8 cellular contexts compared by ENCODE assay signal in genomic region chr5:188488-189481, GRCh38. TPM values are rescaled to one million over a fixed set of nuclear protein-coding genes. Genes with fewer than 3 reads are reported as not detected.
DNase-seq lines count a peak whose midpoint lies in the region; ATAC-seq and TF ChIP-seq lines count a peak whose summit lies in the region.

No MANE protein-coding gene starts in this region.

- H3K4me3 Mint-ChIP-seq in activated T-cell treated with anti-CD3 and anti-CD28 coated beads, Interleukin-2, amount 50 U/mL, for 24 hours = no peak overlapping the region
- peak overlapping the region; percentile 20 to 70 (median 49) for H3K4me3 Mint-ChIP-seq in naive thymus-derived CD4-positive, alpha-beta T cell

- H3K27ac Mint-ChIP-seq in activated T-cell treated with anti-CD3 and anti-CD28 coated beads, Interleukin-2, amount 50 U/mL, for 24 hours = no peak overlapping the region
- H3K27ac Mint-ChIP-seq in naive thymus-derived CD4-positive, alpha-beta T cell = peak overlapping the region in 3 of 9 donors; percentile 33 to 85 (median 52)

- H3K27me3 ChIP-seq in esophagus muscularis mucosa = peaks cover 0 to 49% (median 0%) of the 10 kb centered on the region in 4 donors
- no peaks in the 10 kb centered on the region for H3K27me3 ChIP-seq in naive thymus-derived CD4-positive, alpha-beta T cell (ENCODE audit: control insufficient read depth in 2 of 2, insufficient read depth in 2 of 2, low read length in 2 of 2)

- H3K27me3 Mint-ChIP-seq in activated T-cell treated with anti-CD3 and anti-CD28 coated beads, Interleukin-2, amount 50 U/mL, for 24 hours = peaks cover 22% of the 10 kb centered on the region
- peaks cover 0 to 5% (median 5%) of the 10 kb centered on the region in 5 donors for H3K27me3 Mint-ChIP-seq in naive thymus-derived CD4-positive, alpha-beta T cell

- CTCF ChIA-PET in naive thymus-derived CD4-positive, alpha-beta T cell (lab: Charles Lee) = interaction anchor here (0.6 to 1.1 kb wide), 10 partner anchors 10 to 283 kb away, joined by 3 to 11 read pairs (median 4); partner anchors contain the start of genes CCDC127 and SDHA

- no peaks in the 10 kb centered on the region for H3K36me3 Mint-ChIP-seq in activated T-cell treated with anti-CD3 and anti-CD28 coated beads, Interleukin-2, amount 50 U/mL, for 24 hours (ENCODE audit: low read depth)
- H3K36me3 Mint-ChIP-seq in naive thymus-derived CD4-positive, alpha-beta T cell = no peaks in the 10 kb centered on the region

- H3K27ac ChIP-seq in esophagus muscularis mucosa (replicated peaks in 1 of 4) = no peak overlapping the region
- no peak overlapping the region for H3K27ac ChIP-seq in naive thymus-derived CD4-positive, alpha-beta T cell (ENCODE audit: low read depth, low read length)

- H3K9me3 Mint-ChIP-seq in activated T-cell treated with anti-CD3 and anti-CD28 coated beads, Interleukin-2, amount 50 U/mL, for 24 hours = no peaks in the 10 kb centered on the region
- H3K9me3 Mint-ChIP-seq in naive thymus-derived CD4-positive, alpha-beta T cell = peaks cover 0 to 2% (median 0%) of the 10 kb centered on the region in 11 donors

- H3K36me3 ChIP-seq in esophagus muscularis mucosa = no peaks in the 10 kb centered on the region
- H3K36me3 ChIP-seq in naive thymus-derived CD4-positive, alpha-beta T cell (ENCODE audit: control insufficient read depth in 2 of 3, insufficient read depth in 3 of 3, low read length in 3 of 3) = no peaks in the 10 kb centered on the region

- no peak for TF ChIP-seq POLR2A in esophagus muscularis mucosa (IDR thresholded peaks at IDR 0.05; ENCODE audit: low read depth)

- TF ChIP-seq EP300 in esophagus muscularis mucosa (IDR thresholded peaks at IDR 0.05) = no peak

- H3K9me3 ChIP-seq in esophagus muscularis mucosa = no peaks in the 10 kb centered on the region
- no peaks in the 10 kb centered on the region for H3K9me3 ChIP-seq in naive thymus-derived CD4-positive, alpha-beta T cell (ENCODE audit: control insufficient read depth in 2 of 3, low read length in 3 of 3)

- WGBS in esophagus muscularis mucosa = 38% methylated on average over 19 of the region's 37 CpGs

- intact Hi-C loops in esophagus muscularis mucosa (cut with DNase I) = no loop called here
- intact Hi-C loops in naive thymus-derived CD4-positive, alpha-beta T cell (cut with micrococcal nuclease) = loop anchor here (1.0 kb wide), 3 partner anchors 30 to 243 kb away; partner anchors contain the start of genes CCDC127 (in 2 of the 2) and SDHA (in 2 of the 2)

- H3K4me3 ChIP-seq in esophagus muscularis mucosa = peak overlapping the region; percentile 29 to 44 (median 36)
- H3K4me3 ChIP-seq in naive thymus-derived CD4-positive, alpha-beta T cell (ENCODE audit: low read length) = no peak overlapping the region

- POLR2A ChIA-PET in naive thymus-derived CD4-positive, alpha-beta T cell (lab: Charles Lee) = interaction anchor here (1.1 kb wide), 1 partner anchor 237 kb away, joined by 5 read pairs; no protein-coding TSS in a partner anchor

- H3K4me1 ChIP-seq in esophagus muscularis mucosa = peaks cover 25 to 49% (median 35%) of the 10 kb centered on the region in 4 donors
- peaks cover 0 to 6% of the 10 kb centered on the region in 2 donors for H3K4me1 ChIP-seq in naive thymus-derived CD4-positive, alpha-beta T cell (ENCODE audit: control insufficient read depth in 2 of 2, insufficient read depth in 2 of 2, low read length in 2 of 2)

- peak in 2 of 3 experiments; percentile 87 to 89 for TF ChIP-seq CTCF in esophagus muscularis mucosa (IDR thresholded peaks at IDR 0.05)

- peak; percentile 86 for ATAC-seq in GM21528 (IDR thresholded peaks at IDR 0.05; ENCODE audit: low FRiP score, unreplicated experiment)
- ATAC-seq in naive thymus-derived CD4-positive, alpha-beta T cell = peak; percentile 97

- peaks cover 14% of the 10 kb centered on the region for H3K4me1 Mint-ChIP-seq in activated T-cell treated with anti-CD3 and anti-CD28 coated beads, Interleukin-2, amount 50 U/mL, for 24 hours (ENCODE audit: low read depth)
- H3K4me1 Mint-ChIP-seq in naive thymus-derived CD4-positive, alpha-beta T cell = peaks cover 5 to 12% (median 11%) of the 10 kb centered on the region in 7 donors

- DNase-seq in DMS153 treated with DMSO at 0.1 percent for 48 hours (lab: John Stamatoyannopoulos, UW; ENCODE audit: unreplicated experiment) (peak; percentile 94), HuH-7.5 (ENCODE audit: low spot score) (peak; percentile 96), OCI-M1 (lab: John Stamatoyannopoulos, UW) (peak; percentile 88), esophagus muscularis mucosa (ENCODE audit: extremely low spot score) (peak; percentile 93)
- peak; percentile 92 for DNase-seq in activated T-cell treated with anti-CD3 and anti-CD28 coated beads, Interleukin-2, amount 50 U/mL, for 24 hours
- DNase-seq in naive thymus-derived CD4-positive, alpha-beta T cell = peak; percentile 71 to 87 (median 86)
- peak; percentile 68 to 80 for DNase-seq in stimulated activated CD8-positive, alpha-beta memory T cell treated with anti-CD3 and anti-CD28 coated beads, Interleukin-7, amount 100 ng/mL, for 48 hours (ENCODE audit: extremely low read depth in 1 of 2, low read depth in 1 of 2)

RNA-seq across cellular contexts. Expression of gene LRRC14B, which starts 2.5 kb away (rescaled TPM):
- not detected for total RNA-seq in esophagus muscularis mucosa
- not detected for total RNA-seq in naive thymus-derived CD4-positive, alpha-beta T cell
- under 1 TPM in 1 of 2 donors, not detected in 1; 0.51 TPM for polyA plus RNA-seq in naive thymus-derived CD4-positive, alpha-beta T cell

RNA-seq across cellular contexts. Expression of gene CCDC127, which starts 29.2 kb away (rescaled TPM):
- 10 to 100 TPM in 2 of 4 donors, 1 to 10 TPM in 2; 5.8 to 11.9 (median 8.6) TPM for total RNA-seq in esophagus muscularis mucosa
- 1 to 10 TPM; 2.9 to 9.7 (median 6.5) TPM for total RNA-seq in naive thymus-derived CD4-positive, alpha-beta T cell
- 1 to 10 TPM; 5.2 to 5.6 TPM for polyA plus RNA-seq in naive thymus-derived CD4-positive, alpha-beta T cell

RNA-seq across cellular contexts. Expression of gene SDHA, which starts 29.3 kb away (rescaled TPM):
- 100 to 1,000 TPM in 3 of 4 donors, 10 to 100 TPM in 1; 86.0 to 150 (median 115) TPM for total RNA-seq in esophagus muscularis mucosa
- 100 to 1,000 TPM; 120 to 180 (median 148) TPM for total RNA-seq in naive thymus-derived CD4-positive, alpha-beta T cell
- polyA plus RNA-seq in naive thymus-derived CD4-positive, alpha-beta T cell = 100 to 1,000 TPM; 185 to 205 TPM
